In genomic region chr19:54159352-54160181, GRCh38 we compare ENCODE assay signal across 1 cellular context.
TF ChIP-seq lines count a peak whose summit lies in the region.

Gene LENG1 (minus strand): TSS chr19:54159721. CDS start chr19:54159695, 26 bp downstream.

TF ChIP-seq in HepG2, 621 proteins besides CTCF, POLR2A, EP300 and RAD21 (continued from another document):
- TF ChIP-seq ZNF609 (CRISPR knock-in tag; IDR thresholded peaks at IDR 0.05; ENCODE audit: borderline replicate concordance) (0 out of 2 replicates have a peak, but pooled peaks have one; percentile 21), HNRNPUL1 (IDR thresholded peaks at IDR 0.05; ENCODE audit: low read depth, low read length) (no peak), TCF12 (IDR thresholded peaks at IDR 0.05) (no peak), TCF12 (CRISPR knock-in tag; IDR thresholded peaks at IDR 0.05) (0 out of 2 replicates have a peak, but pooled peaks have one; percentile 62), FOXC1 (CRISPR knock-in tag; IDR thresholded peaks at IDR 0.05; ENCODE audit: borderline replicate concordance) (no peak; the same call in 1 of the 2 replicates), ZNF282 (IDR thresholded peaks at IDR 0.05; ENCODE audit: partially characterized antibody) (no peak), KLF11 (CRISPR knock-in tag; IDR thresholded peaks at IDR 0.05) (no peak), YY1 (IDR thresholded peaks at IDR 0.05; ENCODE audit: insufficient read depth, insufficient replicate concordance, low read depth, low read length) (peak; percentile 79), GTF2F1 (IDR thresholded peaks at IDR 0.05; ENCODE audit: low read length) (no peak), ZMYM3 (CRISPR knock-in tag; IDR thresholded peaks at IDR 0.05) (no peak), SCMH1 (CRISPR knock-in tag; IDR thresholded peaks at IDR 0.05; ENCODE audit: borderline replicate concordance) (no peak), CERS6 (CRISPR knock-in tag; IDR thresholded peaks at IDR 0.05) (no peak), TP53 (CRISPR knock-in tag; conservative IDR thresholded peaks at IDR 0.05) (no peak), ZNF432 (CRISPR knock-in tag; IDR thresholded peaks at IDR 0.05; ENCODE audit: borderline replicate concordance) (no peak), ZNF253 (CRISPR knock-in tag; IDR thresholded peaks at IDR 0.05; ENCODE audit: borderline replicate concordance) (no peak), MTF2 (CRISPR knock-in tag; IDR thresholded peaks at IDR 0.05; ENCODE audit: borderline replicate concordance) (peak; percentile 34; the same call in 1 of the 2 replicates), ZNF296 (CRISPR knock-in tag; conservative IDR thresholded peaks at IDR 0.05) (no peak), DDIT3 (CRISPR knock-in tag; IDR thresholded peaks at IDR 0.05) (no peak), HOXA9 (CRISPR knock-in tag; IDR thresholded peaks at IDR 0.05; ENCODE audit: borderline replicate concordance) (no peak), BHLHE40 (IDR thresholded peaks at IDR 0.05; ENCODE audit: low read length) (peak; percentile 48; the same call in 1 of the 2 replicates)
- TF ChIP-seq, protein P1, sequence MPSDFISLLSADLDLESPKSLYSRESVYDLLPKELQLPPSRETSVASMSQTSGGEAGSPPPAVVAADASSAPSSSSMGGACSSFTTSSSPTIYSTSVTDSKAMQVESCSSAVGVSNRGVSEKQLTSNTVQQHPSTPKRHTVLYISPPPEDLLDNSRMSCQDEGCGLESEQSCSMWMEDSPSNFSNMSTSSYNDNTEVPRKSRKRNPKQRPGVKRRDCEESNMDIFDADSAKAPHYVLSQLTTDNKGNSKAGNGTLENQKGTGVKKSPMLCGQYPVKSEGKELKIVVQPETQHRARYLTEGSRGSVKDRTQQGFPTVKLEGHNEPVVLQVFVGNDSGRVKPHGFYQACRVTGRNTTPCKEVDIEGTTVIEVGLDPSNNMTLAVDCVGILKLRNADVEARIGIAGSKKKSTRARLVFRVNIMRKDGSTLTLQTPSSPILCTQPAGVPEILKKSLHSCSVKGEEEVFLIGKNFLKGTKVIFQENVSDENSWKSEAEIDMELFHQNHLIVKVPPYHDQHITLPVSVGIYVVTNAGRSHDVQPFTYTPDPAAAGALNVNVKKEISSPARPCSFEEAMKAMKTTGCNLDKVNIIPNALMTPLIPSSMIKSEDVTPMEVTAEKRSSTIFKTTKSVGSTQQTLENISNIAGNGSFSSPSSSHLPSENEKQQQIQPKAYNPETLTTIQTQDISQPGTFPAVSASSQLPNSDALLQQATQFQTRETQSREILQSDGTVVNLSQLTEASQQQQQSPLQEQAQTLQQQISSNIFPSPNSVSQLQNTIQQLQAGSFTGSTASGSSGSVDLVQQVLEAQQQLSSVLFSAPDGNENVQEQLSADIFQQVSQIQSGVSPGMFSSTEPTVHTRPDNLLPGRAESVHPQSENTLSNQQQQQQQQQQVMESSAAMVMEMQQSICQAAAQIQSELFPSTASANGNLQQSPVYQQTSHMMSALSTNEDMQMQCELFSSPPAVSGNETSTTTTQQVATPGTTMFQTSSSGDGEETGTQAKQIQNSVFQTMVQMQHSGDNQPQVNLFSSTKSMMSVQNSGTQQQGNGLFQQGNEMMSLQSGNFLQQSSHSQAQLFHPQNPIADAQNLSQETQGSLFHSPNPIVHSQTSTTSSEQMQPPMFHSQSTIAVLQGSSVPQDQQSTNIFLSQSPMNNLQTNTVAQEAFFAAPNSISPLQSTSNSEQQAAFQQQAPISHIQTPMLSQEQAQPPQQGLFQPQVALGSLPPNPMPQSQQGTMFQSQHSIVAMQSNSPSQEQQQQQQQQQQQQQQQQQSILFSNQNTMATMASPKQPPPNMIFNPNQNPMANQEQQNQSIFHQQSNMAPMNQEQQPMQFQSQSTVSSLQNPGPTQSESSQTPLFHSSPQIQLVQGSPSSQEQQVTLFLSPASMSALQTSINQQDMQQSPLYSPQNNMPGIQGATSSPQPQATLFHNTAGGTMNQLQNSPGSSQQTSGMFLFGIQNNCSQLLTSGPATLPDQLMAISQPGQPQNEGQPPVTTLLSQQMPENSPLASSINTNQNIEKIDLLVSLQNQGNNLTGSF (CRISPR knock-in tag; IDR thresholded peaks at IDR 0.05): no peak
